18 cellular contexts compared by ENCODE assay signal in genomic region chr7:105808209-105808608, GRCh38.
A peak's percentile ranks its signal among the peaks of the same experiment; 100 is the strongest.
DNase-seq lines count a peak whose midpoint lies in the region; ATAC-seq, FAIRE-seq and TF ChIP-seq lines count a peak whose summit lies in the region.
"Had no signal": no experiment of that assay in that cellular context is flagged by ENCODE, and none has a peak within 500 bp of the region (broad histone marks: within the 10 kb centered on the region; RNA-seq: fewer than 3 reads in every experiment).

No MANE protein-coding gene starts in this region.

- H3K36me3 ChIP-seq in mesendoderm (ENCODE audit: control insufficient read depth, insufficient read depth, low read length) = no peaks in the 10 kb centered on the region
- no peaks in the 10 kb centered on the region for H3K36me3 ChIP-seq in HepG2 (replicated peaks in 1 of 2; ENCODE audit: control insufficient read depth in 1 of 2, insufficient read depth in 2 of 2, low read length in 2 of 2)
- no peaks in the 10 kb centered on the region for H3K36me3 ChIP-seq in tibial nerve

- no peaks in the 10 kb centered on the region for H3K27me3 ChIP-seq in mesendoderm (ENCODE audit: insufficient read depth, low read length, poor library complexity)
- H3K27me3 ChIP-seq in HepG2 (ENCODE audit: control insufficient read depth in 1 of 2, insufficient read depth in 2 of 2, low read length in 2 of 2) = no peaks in the 10 kb centered on the region
- no peaks in the 10 kb centered on the region for H3K27me3 ChIP-seq in tibial nerve
- H3K27me3 ChIP-seq: dorsolateral prefrontal cortex, testis had no signal

- no peak overlapping the region for H4K8ac ChIP-seq in mesendoderm (ENCODE audit: low read depth, low read length)

- BruUV-seq in HepG2 (replicated peaks; lab: Mats Ljungman, UMichigan) = no TSS peak

- WGBS in mesendoderm (ENCODE audit: extremely low coverage, insufficient coverage, low lambda C conversion rate) = no CpG with 5 or more reads among the region's 1 CpG
- WGBS in HepG2 (ENCODE audit: low lambda C conversion rate) = 100% methylated on average over 1 of the region's 1 CpG
- WGBS in tibial nerve, 2 donors = 100% methylated on average over 1 of the region's 1 CpG

- no peaks in the 10 kb centered on the region for H4K20me1 ChIP-seq in HepG2 (ENCODE audit: insufficient read depth, low read length)

- intact Hi-C loops in activated CD4-positive, alpha-beta T cell treated with anti-CD3 and anti-CD28 coated beads for 36 hours (cut with DNase I, micrococcal nuclease) = loop anchor here (2.0 to 10.0 kb wide), 10 partner anchors 25 to 1511 kb away; partner anchors contain the start of genes HBP1 (in 1 of the 2), PIK3CG (in 1 of the 2) and RINT1 (in 1 of the 2)
- intact Hi-C loops in HepG2 (cut with micrococcal nuclease; ENCODE audit: unreplicated experiment) = no loop called here

- H3K4me2 ChIP-seq in mesendoderm (ENCODE audit: low read length) (no peak overlapping the region), HepG2 (ENCODE audit: low read depth, low read length) (no peak overlapping the region)

- no peak for FAIRE-seq in HepG2 (lab: Jason Lieb, UNC)
- FAIRE-seq: kidney, TTC549 had no signal

- no peak for TF ChIP-seq CTCF in HepG2 (CRISPR knock-in tag; IDR thresholded peaks at IDR 0.05)
- no peak for TF ChIP-seq CTCF in tibial nerve (IDR thresholded peaks at IDR 0.05)

- H3K9me3 ChIP-seq in HepG2 (ENCODE audit: low read length) (no peaks in the 10 kb centered on the region), tibial nerve (no peaks in the 10 kb centered on the region)
- H3K9me3 ChIP-seq: testis had no signal

- H2AFZ ChIP-seq in HepG2 (ENCODE audit: low read length) = no peak overlapping the region

- H3K27me3 Mint-ChIP-seq in activated CD4-positive, alpha-beta T cell treated with anti-CD3 and anti-CD28 coated beads for 36 hours = peaks cover 8% of the 10 kb centered on the region
- no peaks in the 10 kb centered on the region for H3K27me3 Mint-ChIP-seq in activated naive CD8-positive, alpha-beta T cell

- H3K18ac ChIP-seq in mesendoderm (ENCODE audit: low read length) = no peak overlapping the region

- peaks cover 23% of the 10 kb centered on the region for H3K4me1 ChIP-seq in mesendoderm (ENCODE audit: control insufficient read depth, low read depth, low read length)
- H3K4me1 ChIP-seq in HepG2 (ENCODE audit: insufficient read depth, low read length) = peaks cover 29% of the 10 kb centered on the region
- peaks cover 0 to 18% (median 2%) of the 10 kb centered on the region in 4 donors for H3K4me1 ChIP-seq in tibial nerve
- H3K4me1 ChIP-seq: testis had no signal

- H3K9me3 Mint-ChIP-seq in activated CD4-positive, alpha-beta T cell treated with anti-CD3 and anti-CD28 coated beads for 36 hours (ENCODE audit: low read depth) = no peaks in the 10 kb centered on the region
- no peaks in the 10 kb centered on the region for H3K9me3 Mint-ChIP-seq in activated naive CD8-positive, alpha-beta T cell (ENCODE audit: low read depth)

- no peak for TF ChIP-seq RAD21 in HepG2 (CRISPR knock-in tag; IDR thresholded peaks at IDR 0.05)

- H3K36me3 Mint-ChIP-seq in activated CD4-positive, alpha-beta T cell treated with anti-CD3 and anti-CD28 coated beads for 36 hours (ENCODE audit: low read depth) = peaks cover 2% of the 10 kb centered on the region
- peaks cover 7% of the 10 kb centered on the region for H3K36me3 Mint-ChIP-seq in activated naive CD8-positive, alpha-beta T cell

- H3K79me1 ChIP-seq in mesendoderm (ENCODE audit: low read length) = peaks cover 13% of the 10 kb centered on the region

- H3K79me2 ChIP-seq in mesendoderm (ENCODE audit: control insufficient read depth, insufficient read depth, low read length) (no peaks in the 10 kb centered on the region), HepG2 (ENCODE audit: insufficient read depth, low read length) (no peaks in the 10 kb centered on the region)

- H3K4me3 ChIP-seq in mesendoderm (ENCODE audit: low read length) = no peak overlapping the region
- no peak overlapping the region for H3K4me3 ChIP-seq in HepG2 (replicated peaks in 1 of 3; ENCODE audit: insufficient read depth in 1 of 3, low read depth in 2 of 3, low read length in 3 of 3)
- H3K4me3 ChIP-seq in tibial nerve = no peak overlapping the region
- H3K4me3 ChIP-seq: dorsolateral prefrontal cortex, testis had no signal

- ATAC-seq in activated CD4-positive, alpha-beta T cell treated with anti-CD3 and anti-CD28 coated beads for 36 hours = no peak
- ATAC-seq in HG03175 (IDR thresholded peaks at IDR 0.05; ENCODE audit: unreplicated experiment) (no peak), HepG2 (no peak)
- ATAC-seq: right cardiac atrium had no signal

- POLR2A ChIA-PET in activated CD4-positive, alpha-beta T cell treated with anti-CD3 and anti-CD28 coated beads for 36 hours (lab: Charles Lee) = interaction anchor here (1.1 kb wide), 1 partner anchor 214 kb away, joined by 4 read pairs; no protein-coding TSS in a partner anchor
- POLR2A ChIA-PET in HepG2 (lab: Yijun Ruan, JAX) = no interaction called here

- H3K9ac ChIP-seq in mesendoderm (ENCODE audit: low read length) (no peak overlapping the region), HepG2 (ENCODE audit: insufficient read depth, low read depth, low read length) (no peak overlapping the region)

- TF ChIP-seq EP300 in HepG2 (IDR thresholded peaks at IDR 0.05; ENCODE audit: low read depth in 2 of 2, low read length in 2 of 2) (no peak), HepG2 (CRISPR knock-in tag; IDR thresholded peaks at IDR 0.05; ENCODE audit: borderline replicate concordance) (no peak), tibial nerve (IDR thresholded peaks at IDR 0.05) (no peak)

- no peak overlapping the region for H2BK15ac ChIP-seq in mesendoderm (replicated peaks; ENCODE audit: low read depth)

- CTCF ChIA-PET in activated CD4-positive, alpha-beta T cell treated with anti-CD3 and anti-CD28 coated beads for 36 hours (lab: Charles Lee) = interaction anchor here (0.9 to 1.8 kb wide), 7 partner anchors 8 to 117 kb away, joined by 3 to 7 read pairs (median 4); no protein-coding TSS in a partner anchor
- CTCF ChIA-PET in HepG2 (lab: Yijun Ruan, JAX; ENCODE audit: low intra/inter-chr PET ratio, low total read pairs) = no interaction called here

- H3K27ac ChIP-seq in mesendoderm (ENCODE audit: low read depth, low read length) (no peak overlapping the region), HepG2 (ENCODE audit: extremely low read length, insufficient read depth, low read length) (no peak overlapping the region), tibial nerve (no peak overlapping the region)
- H3K27ac ChIP-seq: dorsolateral prefrontal cortex, testis had no signal

- no peak overlapping the region for H3K4ac ChIP-seq in mesendoderm (ENCODE audit: low read depth, low read length)

- DNase-seq in activated CD4-positive, alpha-beta T cell treated with anti-CD3 and anti-CD28 coated beads for 36 hours = no peak
- DNase-seq in activated CD4-positive, alpha-beta T cell treated with anti-CD3 and anti-CD28 coated beads, Interleukin-2, amount 50 U/mL, for 4 hours = no peak
- peak; percentile 26 for DNase-seq in DMS79 treated with DMSO at 0.1 percent for 48 hours (lab: John Stamatoyannopoulos, UW)
- DNase-seq in mesendoderm = no peak
- no peak for DNase-seq in HepG2 (ENCODE audit: low spot score)
- no peak for DNase-seq in tibial nerve (ENCODE audit: low spot score in 2 of 2)
- DNase-seq: dorsolateral prefrontal cortex; foreskin melanocyte; HCEC 1CT; kidney; NCI-H1417; NCI-H510A treated with DMSO at 0.1 percent for 48 hours; right cardiac atrium; stimulated activated CD8-positive, alpha-beta memory T cell treated with anti-CD3 and anti-CD28 coated beads, Interleukin-4, amount 100 ng/mL, for 48 hours; testis had no signal

- peak overlapping the region; percentile 53 for H3K27ac Mint-ChIP-seq in activated CD4-positive, alpha-beta T cell treated with anti-CD3 and anti-CD28 coated beads for 36 hours
- peak overlapping the region; percentile 89 for H3K27ac Mint-ChIP-seq in activated naive CD8-positive, alpha-beta T cell

- in situ Hi-C loops in HepG2 (cut with HindIII; ENCODE audit: extremely low pct_ligation_motif_present, low pct_unique_long_range_greater_than_20kb) = no loop called here

- H2AK5ac ChIP-seq in mesendoderm (ENCODE audit: low read length) = no peak overlapping the region

- peaks cover 59% of the 10 kb centered on the region for H3K4me1 Mint-ChIP-seq in activated CD4-positive, alpha-beta T cell treated with anti-CD3 and anti-CD28 coated beads for 36 hours
- H3K4me1 Mint-ChIP-seq in activated naive CD8-positive, alpha-beta T cell (ENCODE audit: low read depth) = peaks cover 63% of the 10 kb centered on the region

- H4K5ac ChIP-seq in mesendoderm (ENCODE audit: low read length) = no peak overlapping the region

- no peak overlapping the region for H2BK120ac ChIP-seq in mesendoderm (ENCODE audit: low read depth, low read length)

- peak overlapping the region; percentile 54 for H3K56ac ChIP-seq in mesendoderm (ENCODE audit: low read length)

- TF ChIP-seq POLR2A in HepG2 (IDR thresholded peaks at IDR 0.05; ENCODE audit: insufficient read depth in 1 of 2, low read depth in 2 of 2, low read length in 2 of 2) = no peak
- TF ChIP-seq POLR2A in tibial nerve (IDR thresholded peaks at IDR 0.05) = no peak

- H2BK5ac ChIP-seq in mesendoderm (ENCODE audit: low read length) = no peak overlapping the region

- H3K4me3 Mint-ChIP-seq in activated CD4-positive, alpha-beta T cell treated with anti-CD3 and anti-CD28 coated beads for 36 hours = no peak overlapping the region
- peak overlapping the region; percentile 78 for H3K4me3 Mint-ChIP-seq in activated naive CD8-positive, alpha-beta T cell

- no peak overlapping the region for H3K23ac ChIP-seq in mesendoderm (ENCODE audit: low read length)

TF ChIP-seq in HepG2, 621 proteins besides CTCF, POLR2A, EP300 and RAD21 (continues in another document):
- TF ChIP-seq PAF1 (CRISPR knock-in tag; IDR thresholded peaks at IDR 0.05) (no peak), SALL2 (CRISPR knock-in tag; IDR thresholded peaks at IDR 0.05) (no peak), NR1H2 (CRISPR knock-in tag; IDR thresholded peaks at IDR 0.05; ENCODE audit: borderline replicate concordance, low read depth) (no peak), HNF4G (IDR thresholded peaks at IDR 0.05; ENCODE audit: borderline replicate concordance, low read depth, low read length) (no peak), HNF4G (CRISPR knock-in tag; IDR thresholded peaks at IDR 0.05; ENCODE audit: borderline replicate concordance, low read depth) (no peak), HDAC1 (CRISPR knock-in tag; IDR thresholded peaks at IDR 0.05) (no peak), ZGPAT (CRISPR knock-in tag; IDR thresholded peaks at IDR 0.05) (no peak), SP4 (CRISPR knock-in tag; IDR thresholded peaks at IDR 0.05) (no peak)
